In genomic region chr6:85129881-85130280, GRCh38 we compare ENCODE assay signal across 14 cellular contexts.
"Had no signal": no experiment of that assay in that cellular context is flagged by ENCODE, and none has a peak within 500 bp of the region (broad histone marks: within the 10 kb centered on the region; RNA-seq: fewer than 3 reads in every experiment).

No MANE protein-coding gene starts in this region.

- DNase-seq: activated CD4-positive, alpha-beta T cell treated with anti-CD3 and anti-CD28 coated beads, Interleukin-2, amount 50 U/mL, for 48 hours; activated effector memory CD4-positive, alpha-beta T cell treated with anti-CD3 and anti-CD28 coated beads, Interleukin-2, amount 50 U/mL, for 16 hours; activated T-cell treated with anti-CD3 and anti-CD28 coated beads, Interleukin-2, amount 50 U/mL, for 4 hours; aorta; colonic mucosa; hypothalamus; kidney glomerular epithelial cell; ovary; retina; stimulated activated CD4-positive, alpha-beta T cell treated with anti-CD3 and anti-CD28 coated beads, Interleukin-4, amount 100 ng/mL, for 4 hours; stomach; T-helper 2 cell had no signal

- ATAC-seq: activated CD4-positive, CD25-positive, alpha-beta regulatory T cell treated with anti-CD3 and anti-CD28 coated beads, Interleukin-2, amount 50 U/mL, for 24 hours; activated T-cell treated with anti-CD3 and anti-CD28 coated beads, Interleukin-2, amount 50 U/mL, for 4 hours had no signal

- H3K4me3 ChIP-seq: colonic mucosa, ovary, stomach, thoracic aorta had no signal
